ENCODE assay signal across 2 cellular contexts in the genomic region with DNA sequence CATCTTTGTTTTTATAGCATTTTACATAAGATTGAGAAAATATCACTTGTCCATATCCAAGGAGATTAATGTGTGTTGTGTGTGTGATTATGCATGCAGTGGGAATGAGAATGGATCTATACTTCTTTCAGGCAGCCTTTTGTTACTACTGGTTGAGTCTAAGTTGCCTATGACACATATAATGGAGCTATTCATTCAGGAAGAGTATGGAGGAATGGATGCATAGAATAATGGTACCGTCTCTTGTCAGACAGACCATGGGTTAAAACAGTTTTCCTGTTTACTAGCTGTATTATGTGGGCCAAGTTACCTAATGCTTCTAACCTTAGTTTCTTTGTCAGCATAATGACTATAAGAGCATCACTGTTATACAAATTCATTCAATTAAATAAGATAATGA.
TF ChIP-seq lines count a peak whose summit lies in the region.

No MANE protein-coding gene starts in this region.

TF ChIP-seq in IMR-90, 13 proteins besides CTCF, POLR2A, EP300 and RAD21:
- TF ChIP-seq FOS (IDR thresholded peaks at IDR 0.05; ENCODE audit: low read depth, low read length) = no peak
- TF ChIP-seq, protein P1, sequence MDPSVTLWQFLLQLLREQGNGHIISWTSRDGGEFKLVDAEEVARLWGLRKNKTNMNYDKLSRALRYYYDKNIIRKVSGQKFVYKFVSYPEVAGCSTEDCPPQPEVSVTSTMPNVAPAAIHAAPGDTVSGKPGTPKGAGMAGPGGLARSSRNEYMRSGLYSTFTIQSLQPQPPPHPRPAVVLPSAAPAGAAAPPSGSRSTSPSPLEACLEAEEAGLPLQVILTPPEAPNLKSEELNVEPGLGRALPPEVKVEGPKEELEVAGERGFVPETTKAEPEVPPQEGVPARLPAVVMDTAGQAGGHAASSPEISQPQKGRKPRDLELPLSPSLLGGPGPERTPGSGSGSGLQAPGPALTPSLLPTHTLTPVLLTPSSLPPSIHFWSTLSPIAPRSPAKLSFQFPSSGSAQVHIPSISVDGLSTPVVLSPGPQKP (IDR thresholded peaks at IDR 0.05; ENCODE audit: borderline replicate concordance, low read depth, low read length) = no peak
- no peak for TF ChIP-seq CEBPB (IDR thresholded peaks at IDR 0.05; ENCODE audit: low read depth, low read length)
- no peak for TF ChIP-seq NFE2L2 (IDR thresholded peaks at IDR 0.05; ENCODE audit: low read depth, low read length)
- TF ChIP-seq MXI1 (IDR thresholded peaks at IDR 0.05; ENCODE audit: borderline replicate concordance, low read depth, low read length) = no peak
- no peak for TF ChIP-seq CHD1 (IDR thresholded peaks at IDR 0.05; ENCODE audit: low read depth, low read length)
- no peak for TF ChIP-seq SMC3 (IDR thresholded peaks at IDR 0.05; ENCODE audit: low read depth, low read length)
- TF ChIP-seq RCOR1 (IDR thresholded peaks at IDR 0.05; ENCODE audit: insufficient replicate concordance, low read length) = no peak
- TF ChIP-seq, protein P2, sequence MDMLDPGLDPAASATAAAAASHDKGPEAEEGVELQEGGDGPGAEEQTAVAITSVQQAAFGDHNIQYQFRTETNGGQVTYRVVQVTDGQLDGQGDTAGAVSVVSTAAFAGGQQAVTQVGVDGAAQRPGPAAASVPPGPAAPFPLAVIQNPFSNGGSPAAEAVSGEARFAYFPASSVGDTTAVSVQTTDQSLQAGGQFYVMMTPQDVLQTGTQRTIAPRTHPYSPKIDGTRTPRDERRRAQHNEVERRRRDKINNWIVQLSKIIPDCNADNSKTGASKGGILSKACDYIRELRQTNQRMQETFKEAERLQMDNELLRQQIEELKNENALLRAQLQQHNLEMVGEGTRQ (IDR thresholded peaks at IDR 0.05; ENCODE audit: low read depth, low read length) = no peak
- no peak for TF ChIP-seq RFX5 (IDR thresholded peaks at IDR 0.05; ENCODE audit: low read depth, low read length)
- no peak for TF ChIP-seq BHLHE40 (IDR thresholded peaks at IDR 0.05; ENCODE audit: low read depth, low read length)
- no peak for TF ChIP-seq MAFK (IDR thresholded peaks at IDR 0.05; ENCODE audit: low read depth, low read length)
- TF ChIP-seq MAZ (IDR thresholded peaks at IDR 0.05; ENCODE audit: borderline replicate concordance, low read depth, low read length) = no peak

TF ChIP-seq in H1, 55 proteins besides CTCF, POLR2A, EP300 and RAD21:
- TF ChIP-seq KDM5A (IDR thresholded peaks at IDR 0.05; ENCODE audit: low read length) = no peak
- no peak for TF ChIP-seq GTF2F1 (IDR thresholded peaks at IDR 0.05; ENCODE audit: borderline replicate concordance, low read depth, low read length)
- TF ChIP-seq, protein P3, sequence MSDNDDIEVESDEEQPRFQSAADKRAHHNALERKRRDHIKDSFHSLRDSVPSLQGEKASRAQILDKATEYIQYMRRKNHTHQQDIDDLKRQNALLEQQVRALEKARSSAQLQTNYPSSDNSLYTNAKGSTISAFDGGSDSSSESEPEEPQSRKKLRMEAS (IDR thresholded peaks at IDR 0.05) = no peak
- no peak for TF ChIP-seq SRF (IDR thresholded peaks at IDR 0.05; ENCODE audit: low read depth, low read length)
- TF ChIP-seq TBP (IDR thresholded peaks at IDR 0.05; ENCODE audit: low read depth, low read length) = no peak
- no peak for TF ChIP-seq POLR2AphosphoS5 (IDR thresholded peaks at IDR 0.05; ENCODE audit: low read depth, low read length)
- TF ChIP-seq KDM4A (IDR thresholded peaks at IDR 0.05; ENCODE audit: low read depth, low read length, severe bottlenecking) = no peak
- no peak for TF ChIP-seq POU5F1 (IDR thresholded peaks at IDR 0.05; ENCODE audit: low read depth, low read length)
- no peak for TF ChIP-seq TCF12 (IDR thresholded peaks at IDR 0.05; ENCODE audit: low read depth, low read length)
- TF ChIP-seq ASH2L (IDR thresholded peaks at IDR 0.05; ENCODE audit: low read length) = no peak
- TF ChIP-seq ZNF274 (IDR thresholded peaks at IDR 0.05; ENCODE audit: borderline replicate concordance, extremely low read depth, low read length) = no peak
- no peak for TF ChIP-seq JUN (IDR thresholded peaks at IDR 0.05; ENCODE audit: low read depth, low read length)
- TF ChIP-seq, protein P2 (IDR thresholded peaks at IDR 0.05; ENCODE audit: low read length) = no peak
- TF ChIP-seq SP4 (IDR thresholded peaks at IDR 0.05; ENCODE audit: low read length) = no peak
- TF ChIP-seq TAF7 (optimal IDR thresholded peaks at IDR 0.05; ENCODE audit: borderline replicate concordance, low read depth, low read length) = no peak
- TF ChIP-seq JUND (IDR thresholded peaks at IDR 0.05; ENCODE audit: low read length) = no peak
- TF ChIP-seq SP1 (IDR thresholded peaks at IDR 0.05; ENCODE audit: low read depth, low read length) = no peak
- TF ChIP-seq CHD1 (IDR thresholded peaks at IDR 0.05; ENCODE audit: low read depth, low read length) = no peak
